11 cellular contexts compared by ENCODE assay signal in the genomic region with DNA sequence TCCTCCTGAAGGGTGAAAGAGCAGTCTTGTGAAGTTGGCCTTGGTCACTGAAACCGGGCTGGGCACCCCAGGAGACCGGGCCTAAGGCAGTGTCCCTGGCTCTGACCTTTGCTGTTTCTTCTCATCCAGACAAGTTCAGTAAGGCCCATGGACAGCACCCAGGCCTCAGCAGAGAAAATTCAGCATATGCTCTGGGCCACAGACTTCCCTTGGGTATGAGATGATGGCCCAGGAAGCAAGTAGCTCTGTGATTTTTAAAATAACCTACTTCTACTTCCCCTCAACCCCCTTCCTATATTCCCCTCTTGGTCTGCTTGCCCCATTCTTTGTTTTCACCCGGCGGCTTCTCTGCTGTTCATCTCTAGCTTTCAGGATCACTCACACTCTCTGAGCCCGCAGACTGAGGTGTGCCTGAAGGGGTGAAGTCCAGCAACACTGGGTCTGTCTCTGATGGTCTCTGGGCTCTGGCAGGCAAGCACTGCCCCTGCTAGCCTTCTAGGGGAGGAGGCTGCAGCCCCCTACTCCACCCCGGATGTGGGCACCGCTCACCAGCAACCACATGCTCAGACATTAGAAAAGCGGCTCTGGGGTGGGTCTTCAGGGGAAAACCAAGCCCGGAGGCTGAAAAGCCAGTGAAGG. TPM values are rescaled to one million over a fixed set of nuclear protein-coding genes. Genes with fewer than 3 reads are reported as not detected.
DNase-seq lines count a peak whose midpoint lies in the region; ATAC-seq, FAIRE-seq and TF ChIP-seq lines count a peak whose summit lies in the region.
"Had no signal": no experiment of that assay in that cellular context is flagged by ENCODE, and none has a peak within 500 bp of the region (broad histone marks: within the 10 kb centered on the region; RNA-seq: fewer than 3 reads in every experiment).

No MANE protein-coding gene starts in this region.

- H3K27me3 Mint-ChIP-seq in activated T-cell treated with anti-CD3 and anti-CD28 coated beads, Interleukin-2, amount 50 U/mL, for 72 hours (ENCODE audit: low read depth): peaks cover 60% of the 10 kb centered on the region
- H3K27me3 Mint-ChIP-seq: brain had no signal

- H3K9me3 Mint-ChIP-seq in activated T-cell treated with anti-CD3 and anti-CD28 coated beads, Interleukin-2, amount 50 U/mL, for 72 hours: no peaks in the 10 kb centered on the region
- H3K9me3 Mint-ChIP-seq: brain had no signal

- H3K4me3 Mint-ChIP-seq in activated T-cell treated with anti-CD3 and anti-CD28 coated beads, Interleukin-2, amount 50 U/mL, for 72 hours: peak overlapping the region in 1 of 2 donors; percentile 8
- H3K4me3 Mint-ChIP-seq: brain had no signal

- H3K27ac Mint-ChIP-seq in activated T-cell treated with anti-CD3 and anti-CD28 coated beads, Interleukin-2, amount 50 U/mL, for 72 hours: no peak overlapping the region
- H3K27ac Mint-ChIP-seq: brain had no signal

- ATAC-seq in activated T-cell treated with anti-CD3 and anti-CD28 coated beads, Interleukin-2, amount 50 U/mL, for 72 hours (replicated peaks in 1 of 2): peak; percentile 73 to 78
- peak; percentile 42 for ATAC-seq in GM21619 (IDR thresholded peaks at IDR 0.05; ENCODE audit: unreplicated experiment)
- peak; percentile 25 for ATAC-seq in HG03558 (IDR thresholded peaks at IDR 0.05; ENCODE audit: extremely low read depth, unreplicated experiment)

- H3K4me1 Mint-ChIP-seq in activated T-cell treated with anti-CD3 and anti-CD28 coated beads, Interleukin-2, amount 50 U/mL, for 72 hours (ENCODE audit: low read depth): peaks cover 41% of the 10 kb centered on the region

- TF ChIP-seq POLR2A in H54 (IDR thresholded peaks at IDR 0.05; ENCODE audit: low read depth, low read length): no peak

- DNase-seq in activated T-cell treated with anti-CD3 and anti-CD28 coated beads, Interleukin-2, amount 50 U/mL, for 72 hours: peak; percentile 57 to 58
- no peak for DNase-seq in activated T-cell treated with anti-CD3 and anti-CD28 coated beads, Interleukin-2, amount 50 U/mL, for 1 hour
- DNase-seq in stimulated activated CD8-positive, alpha-beta memory T cell treated with anti-CD3 and anti-CD28 coated beads, Interleukin-4, amount 100 ng/mL, for 48 hours: peak; percentile 55
- DNase-seq in H54 (ENCODE audit: insufficient read length, low spot score): no peak
- no peak for DNase-seq in T-helper 9 cell
- DNase-seq in medulla oblongata (ENCODE audit: extremely low spot score): no peak
- DNase-seq: SW 1271 had no signal

- no peak for FAIRE-seq in H54 (lab: Jason Lieb, UNC)

- H3K36me3 Mint-ChIP-seq in activated T-cell treated with anti-CD3 and anti-CD28 coated beads, Interleukin-2, amount 50 U/mL, for 72 hours (ENCODE audit: insufficient read depth in 2 of 2): no peaks in the 10 kb centered on the region

RNA-seq across cellular contexts. Expression of gene GPR25, which starts 2.9 kb away (rescaled TPM):
- total RNA-seq in activated T-cell treated with anti-CD3 and anti-CD28 coated beads, Interleukin-2, amount 50 U/mL, for 72 hours: not detected
- total RNA-seq: skeletal muscle tissue had no signal

RNA-seq across cellular contexts. Expression of gene INAVA, which starts 24.8 kb away (rescaled TPM):
- total RNA-seq in activated T-cell treated with anti-CD3 and anti-CD28 coated beads, Interleukin-2, amount 50 U/mL, for 72 hours: not detected

Comparison
In these comparisons a context has a peak if more than half of its experiments do, and no peak if none do; other contexts are left out.
1. DNase-seq: peak in activated T-cell treated with anti-CD3 and anti-CD28 coated beads, Interleukin-2, amount 50 U/mL, for 72 hours (2 of 2) and stimulated activated CD8-positive, alpha-beta memory T cell treated with anti-CD3 and anti-CD28 coated beads, Interleukin-4, amount 100 ng/mL, for 48 hours (single experiment); none in activated T-cell treated with anti-CD3 and anti-CD28 coated beads, Interleukin-2, amount 50 U/mL, for 1 hour (single experiment), H54 (single experiment), T-helper 9 cell (single experiment) and medulla oblongata (single experiment).
2. ATAC-seq: peak in every context shown above with its lines; median percentile 76 in activated T-cell treated with anti-CD3 and anti-CD28 coated beads, Interleukin-2, amount 50 U/mL, for 72 hours; 42 in GM21619; 25 in HG03558.